Comparison of ENCODE assay signal across 23 cellular contexts in the genomic region with DNA sequence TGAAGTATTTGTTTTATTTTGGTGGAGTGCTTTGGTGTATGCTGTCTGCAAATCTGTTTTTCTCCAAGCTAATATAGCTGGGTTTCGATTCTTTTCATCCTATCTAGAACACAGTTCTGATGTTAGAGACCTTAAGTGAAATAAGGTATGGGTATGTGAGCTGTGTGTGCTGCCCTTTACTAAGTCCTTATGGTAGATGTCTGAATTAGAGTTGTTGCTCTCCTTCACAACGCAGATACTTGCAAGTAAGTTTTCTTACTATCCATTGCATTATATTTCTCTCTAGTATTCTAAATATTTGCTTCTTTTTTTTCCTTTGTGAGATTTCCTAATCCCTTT. TPM values are rescaled to one million over a fixed set of nuclear protein-coding genes. Genes with fewer than 3 reads are reported as not detected.
DNase-seq lines count a peak whose midpoint lies in the region; ATAC-seq, FAIRE-seq and TF ChIP-seq lines count a peak whose summit lies in the region.
"Had no signal": no experiment of that assay in that cellular context is flagged by ENCODE, and none has a peak within 500 bp of the region (broad histone marks: within the 10 kb centered on the region; RNA-seq: fewer than 3 reads in every experiment).

No MANE protein-coding gene starts in this region.

- CTCF ChIA-PET in A549 (lab: Yijun Ruan, JAX): no interaction called here

- H3K9me3 Mint-ChIP-seq in activated naive CD8-positive, alpha-beta T cell (ENCODE audit: low read depth): no peaks in the 10 kb centered on the region
- H3K9me3 Mint-ChIP-seq: activated naive CD4-positive, alpha-beta T cell treated with anti-CD3 and anti-CD28 coated beads, Interleukin-2, amount 10 ng/mL, durations not matched to agents 7 days and 5 days; stimulated activated naive CD8-positive, alpha-beta T cell treated with anti-CD3 and anti-CD28 coated beads, Interleukin-15, Interleukin-2, amounts not matched to agents 100 ng/mL and 50 ng/mL, for 24 hours had no signal

- DNase-seq in A549 (ENCODE audit: low read depth in 1 of 2, low spot score in 1 of 2) (no peak), H54 (ENCODE audit: insufficient read length, low spot score) (no peak), keratinocyte (ENCODE audit: low read depth, low spot score) (no peak), DMS153 (lab: John Stamatoyannopoulos, UW) (no peak), AG08396 (ENCODE audit: low spot score) (no peak)
- DNase-seq in stimulated activated CD4-positive, alpha-beta T cell treated with anti-CD3 and anti-CD28 coated beads, Interleukin-2, amount 100 ng/mL, for 48 hours: no peak
- DNase-seq: activated CD4-positive, alpha-beta T cell treated with anti-CD3 and anti-CD28 coated beads for 48 hours; activated CD8-positive, alpha-beta memory T cell treated with anti-CD3 and anti-CD28 coated beads, Interleukin-2, amount 50 U/mL, for 4 hours; activated naive CD4-positive, alpha-beta T cell treated with anti-CD3 and anti-CD28 coated beads, Interleukin-2, amount 10 ng/mL, durations not matched to agents 7 days and 5 days; GDM1; NCI-H1417 treated with DMSO at 0.1 percent for 48 hours; NCI-H748 treated with DMSO at 0.1 percent for 48 hours; Peyer's patch had no signal

- peak; percentile 23 to 24; a peak in 3 of 6 replicates for ATAC-seq in A549
- ATAC-seq in HG02885 (IDR thresholded peaks at IDR 0.05; ENCODE audit: poor library complexity, unreplicated experiment): no peak
- ATAC-seq: left lobe of liver had no signal

- H3K27me3 Mint-ChIP-seq in activated naive CD8-positive, alpha-beta T cell: no peaks in the 10 kb centered on the region
- H3K27me3 Mint-ChIP-seq: activated naive CD4-positive, alpha-beta T cell treated with anti-CD3 and anti-CD28 coated beads, Interleukin-2, amount 10 ng/mL, durations not matched to agents 7 days and 5 days; stimulated activated naive CD8-positive, alpha-beta T cell treated with anti-CD3 and anti-CD28 coated beads, Interleukin-15, Interleukin-2, amounts not matched to agents 100 ng/mL and 50 ng/mL, for 24 hours had no signal

- no peak overlapping the region for H2AFZ ChIP-seq in keratinocyte (ENCODE audit: control insufficient read depth, low read length)

- no peak overlapping the region for H3K4me3 Mint-ChIP-seq in activated naive CD8-positive, alpha-beta T cell
- H3K4me3 Mint-ChIP-seq: activated naive CD4-positive, alpha-beta T cell treated with anti-CD3 and anti-CD28 coated beads, Interleukin-2, amount 10 ng/mL, durations not matched to agents 7 days and 5 days; stimulated activated naive CD8-positive, alpha-beta T cell treated with anti-CD3 and anti-CD28 coated beads, Interleukin-15, Interleukin-2, amounts not matched to agents 100 ng/mL and 50 ng/mL, for 24 hours had no signal

- FAIRE-seq in A549 (lab: Jason Lieb, UNC): no peak
- FAIRE-seq in H54 (lab: Jason Lieb, UNC): peak; percentile 6
- FAIRE-seq in keratinocyte (lab: Jason Lieb, UNC): no peak
- FAIRE-seq: colon, D721Med, endometrium, frontal cortex, TTC549 had no signal

- H3K27ac ChIP-seq in A549: peak overlapping the region; percentile 4 to 65; a peak in 4 of 6 replicates
- peak overlapping the region; percentile 56 for H3K27ac ChIP-seq in keratinocyte (ENCODE audit: control insufficient read depth, insufficient read depth, low read length)
- H3K27ac ChIP-seq: right atrium auricular region had no signal

- TF ChIP-seq RAD21 in A549 (conservative IDR thresholded peaks at IDR 0.05 in 1 of 2, IDR thresholded peaks at IDR 0.05 in 1 of 2): no peak

- H3K9ac ChIP-seq in keratinocyte (ENCODE audit: control insufficient read depth, extremely low read depth, insufficient read depth, low read length): peak overlapping the region; percentile 0

- H3K79me2 ChIP-seq in keratinocyte (ENCODE audit: control insufficient read depth, insufficient read depth, low read length): peaks cover 96% of the 10 kb centered on the region

- no peak for TF ChIP-seq CTCF in A549 (IDR thresholded peaks at IDR 0.05)
- TF ChIP-seq CTCF in keratinocyte (optimal IDR thresholded peaks at IDR 0.05 in 1 of 3, IDR thresholded peaks at IDR 0.05 in 1 of 3, conservative IDR thresholded peaks at IDR 0.05 in 1 of 3; ENCODE audit: extremely low read depth in 1 of 3, insufficient read depth in 2 of 3, low read length in 3 of 3): no peak

- peaks cover 91% of the 10 kb centered on the region for H3K4me1 Mint-ChIP-seq in activated naive CD8-positive, alpha-beta T cell (ENCODE audit: low read depth)

- dilution Hi-C loops in keratinocyte (cut with MboI; ENCODE audit: extremely low pct_ligation_motif_present, low sequenced_read_pairs): no loop called here

- no peaks in the 10 kb centered on the region for H3K9me3 ChIP-seq in A549
- no peaks in the 10 kb centered on the region for H3K9me3 ChIP-seq in keratinocyte (ENCODE audit: control insufficient read depth, low read depth, low read length)
- H3K9me3 ChIP-seq: Peyer's patch, right atrium auricular region had no signal

- H3K4me1 ChIP-seq in A549: peaks cover 98% of the 10 kb centered on the region
- H3K4me1 ChIP-seq in keratinocyte (ENCODE audit: control insufficient read depth, extremely low read depth, insufficient read depth, low read length): peaks cover 16% of the 10 kb centered on the region

- H3K36me3 Mint-ChIP-seq in activated naive CD8-positive, alpha-beta T cell: peaks cover 7% of the 10 kb centered on the region

- POLR2A ChIA-PET in A549 (lab: Yijun Ruan, JAX): no interaction called here

- peak overlapping the region; percentile 70 for H3K4me2 ChIP-seq in A549
- peak overlapping the region; percentile 9 for H3K4me2 ChIP-seq in keratinocyte (ENCODE audit: control insufficient read depth, extremely low read depth, insufficient read depth, low read depth, low read length)

- peak overlapping the region; percentile 64 for H3K27ac Mint-ChIP-seq in activated naive CD8-positive, alpha-beta T cell
- H3K27ac Mint-ChIP-seq: activated naive CD4-positive, alpha-beta T cell treated with anti-CD3 and anti-CD28 coated beads, Interleukin-2, amount 10 ng/mL, durations not matched to agents 7 days and 5 days; stimulated activated naive CD8-positive, alpha-beta T cell treated with anti-CD3 and anti-CD28 coated beads, Interleukin-15, Interleukin-2, amounts not matched to agents 100 ng/mL and 50 ng/mL, for 24 hours had no signal

- H3K27me3 ChIP-seq in keratinocyte (ENCODE audit: control insufficient read depth, extremely low read depth, insufficient read depth, low read length): no peaks in the 10 kb centered on the region
- H3K27me3 ChIP-seq: Peyer's patch, right atrium auricular region had no signal

- no peaks in the 10 kb centered on the region for H3K9me1 ChIP-seq in keratinocyte (ENCODE audit: control insufficient read depth, extremely low read depth, insufficient read depth, low read length)

- H3K36me3 ChIP-seq in keratinocyte (ENCODE audit: control insufficient read depth in 2 of 2, extremely low read depth in 1 of 2, insufficient read depth in 2 of 2, low read length in 2 of 2): peaks cover 0 to 2% of the 10 kb centered on the region in 2 experiments
- H3K36me3 ChIP-seq: right atrium auricular region had no signal

- no peak for TF ChIP-seq EP300 in A549 (IDR thresholded peaks at IDR 0.05)

- peaks cover 11% of the 10 kb centered on the region for H4K20me1 ChIP-seq in keratinocyte (ENCODE audit: control insufficient read depth, extremely low read depth, insufficient read depth, low read length)

- WGBS in A549 (ENCODE audit: missing lambda C conversion rate): 23% methylated on average over 2 of the region's 2 CpGs

- TF ChIP-seq POLR2A in A549 (IDR thresholded peaks at IDR 0.05; ENCODE audit: low read length): no peak
- no peak for TF ChIP-seq POLR2A in H54 (IDR thresholded peaks at IDR 0.05; ENCODE audit: low read depth, low read length)

- no peak overlapping the region for H3K4me3 ChIP-seq in A549
- H3K4me3 ChIP-seq in keratinocyte (ENCODE audit: control insufficient read depth in 2 of 3, extremely low read depth in 1 of 3, insufficient read depth in 2 of 3, low read depth in 1 of 3, low read length in 3 of 3): no peak overlapping the region
- H3K4me3 ChIP-seq: Peyer's patch, right atrium auricular region had no signal

TF ChIP-seq in A549, 52 proteins besides CTCF, POLR2A, EP300 and RAD21 (continues in another document):
- TF ChIP-seq ZFP36 (IDR thresholded peaks at IDR 0.05; ENCODE audit: borderline replicate concordance, partially characterized antibody) (no peak), ATOH8 (CRISPR knock-in tag; IDR thresholded peaks at IDR 0.05; ENCODE audit: low read depth) (no peak), ELK1 (IDR thresholded peaks at IDR 0.05; ENCODE audit: low read depth, low read length) (no peak), CHD4 (IDR thresholded peaks at IDR 0.05; ENCODE audit: borderline replicate concordance) (no peak), JUN (IDR thresholded peaks at IDR 0.05) (no peak), CBX8 (IDR thresholded peaks at IDR 0.05) (no peak)

RNA-seq across cellular contexts. Expression of gene AGFG1, which starts 38.6 kb away (rescaled TPM):
- polyA plus RNA-seq in A549 (2011; rRNA removed): 384 and 415 TPM in 2 replicates
- 107 and 152 TPM in 2 replicates for polyA plus RNA-seq in A549 (2012; cell fraction: cytosol; rRNA removed)
- polyA plus RNA-seq in A549 (2012; cell fraction: nucleus; rRNA removed): 116 and 183 TPM in 2 replicates
- polyA plus RNA-seq in A549 (2017; fragmentation: RNase III; extraction: RNeasy Plus Mini Kit Qiagen cat#74134 plus additional on column Dnase treatment): 96.9 to 104 TPM (median 100 TPM) in 3 replicates
- polyA minus RNA-seq in A549 (2011; rRNA and poly(A)+ RNA removed): 677 and 730 TPM in 2 replicates
- 111 to 125 TPM (median 111 TPM) in 3 replicates for polyA plus RNA-seq in keratinocyte
- 34.8 TPM for polyA plus RNA-seq in keratinocyte (2011; ENCODE audit: low read depth)
- 77.3 and 156 TPM in 2 replicates for polyA plus RNA-seq in keratinocyte (2011; cell fraction: cytosol; rRNA removed)
- 67.4 and 76.8 TPM in 2 replicates for polyA plus RNA-seq in keratinocyte (2011; cell fraction: nucleus; rRNA removed)
- polyA plus RNA-seq in keratinocyte (2012; ENCODE audit: low replicate concordance): 63.9 and 75.2 TPM in 2 replicates
- polyA minus RNA-seq in keratinocyte: 170 to 251 TPM (median 221 TPM) in 3 replicates
- polyA minus RNA-seq in keratinocyte (2011; cell fraction: cytosol; rRNA and poly(A)+ RNA removed): 108 TPM
- polyA minus RNA-seq in keratinocyte (2011; cell fraction: nucleus; rRNA and poly(A)+ RNA removed): 60.2 and 123 TPM in 2 replicates
